In the genomic region with DNA sequence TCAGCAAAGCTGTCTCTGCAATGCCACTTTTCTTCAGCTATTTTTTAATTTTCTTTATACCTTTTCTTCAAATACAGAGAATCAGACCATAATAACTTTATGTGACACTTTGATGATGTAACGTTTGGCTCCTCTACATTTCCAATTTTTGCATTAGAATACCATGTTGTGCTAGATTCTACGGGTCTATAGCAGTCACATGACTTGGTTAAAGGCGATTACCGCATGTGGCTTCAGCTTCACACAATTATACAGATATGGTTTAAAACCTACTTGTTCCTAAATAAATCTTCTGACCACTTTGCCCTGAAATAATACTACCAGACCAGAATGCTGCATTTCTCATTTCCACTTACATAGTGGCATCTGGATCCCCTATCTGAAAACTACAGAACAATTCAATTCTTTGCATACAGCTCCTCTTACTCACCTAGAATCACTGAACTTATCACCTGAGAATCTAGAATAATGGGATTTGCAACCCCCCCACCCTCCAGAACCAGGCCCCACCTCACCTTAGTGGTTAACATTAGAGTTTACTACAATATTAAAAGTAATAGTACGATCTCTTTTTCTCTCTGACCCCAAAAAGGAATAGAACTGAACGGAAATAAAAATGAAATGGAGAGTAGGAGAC, we compare ENCODE assay signal across 8 cellular contexts. TPM values are rescaled to one million over a fixed set of nuclear protein-coding genes. Genes with fewer than 3 reads are reported as not detected.
DNase-seq lines count a peak whose midpoint lies in the region; ATAC-seq, FAIRE-seq and TF ChIP-seq lines count a peak whose summit lies in the region.

No MANE protein-coding gene starts in this region.

- H3K4me3 Mint-ChIP-seq in T-helper 17 cell, result peak overlapping the region; percentile 88

- peaks cover 6% of the 10 kb centered on the region for H3K27me3 Mint-ChIP-seq in T-helper 17 cell

- FAIRE-seq in H54 (lab: Jason Lieb, UNC), result peak; percentile 23

- peak overlapping the region; percentile 74 for H3K27ac Mint-ChIP-seq in T-helper 17 cell

- H3K4me1 Mint-ChIP-seq in T-helper 17 cell, result peaks cover 40% of the 10 kb centered on the region

- H3K4me3 ChIP-seq in fibroblast of villous mesenchyme (ENCODE audit: low read depth, low read length) (peak overlapping the region; percentile 91), skeletal muscle cell (ENCODE audit: low read depth, low read length) (peak overlapping the region; percentile 86)

- H3K36me3 Mint-ChIP-seq in T-helper 17 cell (ENCODE audit: low read depth), result peaks cover 9% of the 10 kb centered on the region

- no peak for TF ChIP-seq CTCF in fibroblast of villous mesenchyme (IDR thresholded peaks at IDR 0.05; ENCODE audit: insufficient read depth, low read depth, low read length)

- no peak for ATAC-seq in T-helper 17 cell
- no peak for ATAC-seq in GM21390 (IDR thresholded peaks at IDR 0.05; ENCODE audit: unreplicated experiment)

- no peaks in the 10 kb centered on the region for H3K9me3 ChIP-seq in T-helper 17 cell (ENCODE audit: control insufficient read depth, low read length, poor library complexity, severe bottlenecking)

- no peak for TF ChIP-seq POLR2A in H54 (IDR thresholded peaks at IDR 0.05; ENCODE audit: low read depth, low read length)

- DNase-seq in H54 (ENCODE audit: insufficient read length, low spot score) (no peak), T-helper 17 cell (no peak), fibroblast of villous mesenchyme (ENCODE audit: low read depth) (peak; percentile 16), skeletal muscle cell (ENCODE audit: low read depth) (no peak), NCI-H1417 (lab: John Stamatoyannopoulos, UW) (no peak), NCI-H146 (lab: John Stamatoyannopoulos, UW) (no peak)
- no peak for DNase-seq in effector CD4-positive, alpha-beta T cell

RNA-seq across cellular contexts. Expression of gene MAX, which starts 1.3 kb away (rescaled TPM):
- total RNA-seq in T-helper 17 cell, result 100 to 1,000 TPM; 167 to 312 TPM
- total RNA-seq in fibroblast of villous mesenchyme, result 53.5 and 57.9 TPM in 2 replicates
